In the genomic region with DNA sequence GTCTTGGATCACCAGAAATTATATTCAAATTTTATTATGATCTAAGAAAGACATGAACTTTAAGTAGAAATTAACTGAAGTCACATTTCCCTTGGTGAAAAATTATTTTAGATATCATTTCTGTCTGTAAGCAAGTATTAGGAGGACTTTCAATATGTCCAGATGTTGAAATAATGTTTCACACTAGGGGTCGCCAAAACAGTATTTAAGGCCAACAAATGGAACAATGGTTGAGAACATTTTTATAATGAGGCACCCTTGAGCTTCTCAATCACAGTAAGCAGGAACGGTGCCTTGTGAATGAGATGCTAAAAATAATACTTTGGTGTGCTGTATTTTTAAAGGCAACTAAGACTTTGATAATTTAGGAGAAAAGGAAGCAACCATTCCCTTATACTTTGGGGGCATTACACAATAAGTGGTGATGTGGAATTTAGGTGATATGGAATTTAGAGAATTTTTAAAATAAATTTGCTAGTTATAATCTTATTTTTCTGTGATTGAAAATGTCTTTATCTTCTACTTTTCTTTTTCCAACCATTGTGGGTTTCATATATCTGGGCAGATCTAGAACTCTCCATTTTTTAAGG, we compare ENCODE assay signal across 8 cellular contexts. TPM values are rescaled to one million over a fixed set of nuclear protein-coding genes. Genes with fewer than 3 reads are reported as not detected.
A peak's percentile ranks its signal among the peaks of the same experiment; 100 is the strongest.
DNase-seq lines count a peak whose midpoint lies in the region; ATAC-seq and TF ChIP-seq lines count a peak whose summit lies in the region.

No MANE protein-coding gene starts in this region.

- H3K27me3 Mint-ChIP-seq in brain = peaks cover 9% of the 10 kb centered on the region

- H3K4me3 Mint-ChIP-seq in brain = no peak overlapping the region

- H3K36me3 Mint-ChIP-seq in brain = no peaks in the 10 kb centered on the region

- peak; percentile 59 for DNase-seq in SIG-M5 treated with dmso at 0.1 percent for 504 hours (lab: John Stamatoyannopoulos, UW; ENCODE audit: unreplicated experiment)
- no peak for DNase-seq in SIG-M5 (lab: John Stamatoyannopoulos, UW)
- peak; percentile 51 for DNase-seq in NOMO-1 treated with dmso at 0.1 percent for 144 hours (lab: John Stamatoyannopoulos, UW; ENCODE audit: unreplicated experiment)
- peak; percentile 77 for DNase-seq in iris pigment epithelial cell (ENCODE audit: low read depth)
- peak; percentile 32 for DNase-seq in stimulated activated naive CD8-positive, alpha-beta T cell treated with anti-CD3 and anti-CD28 coated beads, Interleukin-15, Interleukin-2, amounts not matched to agents 100 U/mL and 50 U/mL, for 24 hours

- peak overlapping the region in 1 of 5 experiments; percentile 7 for H3K27ac Mint-ChIP-seq in brain

- peak; percentile 90 for ATAC-seq in GM19372 (IDR thresholded peaks at IDR 0.05; ENCODE audit: low read depth, unreplicated experiment)
- peak; percentile 95 for ATAC-seq in HG03571 (IDR thresholded peaks at IDR 0.05; ENCODE audit: unreplicated experiment)
- ATAC-seq in stimulated activated naive CD8-positive, alpha-beta T cell treated with anti-CD3 and anti-CD28 coated beads, Interleukin-15, Interleukin-2, amounts not matched to agents 100 U/mL and 50 U/mL, for 24 hours = peak; percentile 78

- peaks cover 5% of the 10 kb centered on the region for H3K4me1 Mint-ChIP-seq in brain

- TF ChIP-seq CTCF in brain (conservative IDR thresholded peaks at IDR 0.05) = peak; percentile 81

- H3K9me3 Mint-ChIP-seq in brain = no peaks in the 10 kb centered on the region

RNA-seq across cellular contexts. Expression of a gene that starts 9.6 kb away (rescaled TPM):
- polyA plus RNA-seq in brain (ENCODE audit: insufficient read depth, low read depth, low replicate concordance) = 303 TPM

RNA-seq across cellular contexts. Expression of a gene that starts 45.3 kb away (rescaled TPM):
- 0.44 TPM for polyA plus RNA-seq in brain (ENCODE audit: insufficient read depth, low read depth, low replicate concordance)
